Comparison of ENCODE assay signal across 8 cellular contexts in genomic region chr5:139342423-139342723, GRCh38. TPM values are rescaled to one million over a fixed set of nuclear protein-coding genes. Genes with fewer than 3 reads are reported as not detected.
DNase-seq lines count a peak whose midpoint lies in the region; ATAC-seq and TF ChIP-seq lines count a peak whose summit lies in the region.

No MANE protein-coding gene starts in this region.

- peak overlapping the region; percentile 100 for H3K27ac ChIP-seq in CD4-positive, alpha-beta T cell (ENCODE audit: low read depth, low read length)
- H3K27ac ChIP-seq in esophagus squamous epithelium = peak overlapping the region; percentile 99

- no peaks in the 10 kb centered on the region for H3K27me3 Mint-ChIP-seq in CD4-positive, alpha-beta T cell

- no peak for TF ChIP-seq CTCF in CD4-positive, alpha-beta T cell (IDR thresholded peaks at IDR 0.05)
- TF ChIP-seq CTCF in esophagus squamous epithelium (IDR thresholded peaks at IDR 0.05) = peak in 1 of 6 experiments; percentile 22

- H3K36me3 Mint-ChIP-seq in CD4-positive, alpha-beta T cell (ENCODE audit: low read depth) = peaks cover 50% of the 10 kb centered on the region

- H3K4me2 ChIP-seq in skeletal muscle satellite cell (ENCODE audit: low read length) = peak overlapping the region; percentile 86

- peak overlapping the region; percentile 99 for H3K9ac ChIP-seq in skeletal muscle satellite cell (ENCODE audit: low read depth, low read length)

- H3K9me3 ChIP-seq in CD4-positive, alpha-beta T cell (ENCODE audit: control insufficient read depth, low read length) = no peaks in the 10 kb centered on the region
- no peaks in the 10 kb centered on the region for H3K9me3 ChIP-seq in esophagus squamous epithelium
- no peaks in the 10 kb centered on the region for H3K9me3 ChIP-seq in skeletal muscle satellite cell (replicated peaks; ENCODE audit: low read length)

- no peak for TF ChIP-seq POLR2A in esophagus squamous epithelium (IDR thresholded peaks at IDR 0.05)

- no peaks in the 10 kb centered on the region for H3K9me3 Mint-ChIP-seq in CD4-positive, alpha-beta T cell

- CTCF ChIA-PET in CD4-positive, alpha-beta T cell (lab: Charles Lee) = interaction anchor here (1.0 to 1.9 kb wide), 16 partner anchors 10 to 990 kb away, joined by 3 to 12 read pairs (median 4); partner anchors contain the start of genes KDM3B and MATR3

- peak overlapping the region; percentile 96 for H3K4me3 Mint-ChIP-seq in CD4-positive, alpha-beta T cell

- H3K36me3 ChIP-seq in esophagus squamous epithelium = peaks cover 0 to 24% (median 0%) of the 10 kb centered on the region in 3 donors
- no peaks in the 10 kb centered on the region for H3K36me3 ChIP-seq in skeletal muscle satellite cell (ENCODE audit: insufficient read depth, low read length)

- H3K4me1 ChIP-seq in esophagus squamous epithelium (peaks cover 14 to 56% (median 23%) of the 10 kb centered on the region in 3 donors), skeletal muscle satellite cell (ENCODE audit: control insufficient read depth, insufficient read depth, low read length) (peaks cover 15% of the 10 kb centered on the region)

- peak overlapping the region; percentile 87 to 89 (median 88) for H3K4me3 ChIP-seq in esophagus squamous epithelium
- H3K4me3 ChIP-seq in skeletal muscle satellite cell (ENCODE audit: low read length) = peak overlapping the region; percentile 95

- no peak for ATAC-seq in CD4-positive, alpha-beta T cell (ENCODE audit: poor library complexity)
- peak; percentile 42 for ATAC-seq in GM21737 (IDR thresholded peaks at IDR 0.05; ENCODE audit: unreplicated experiment)

- POLR2A ChIA-PET in CD4-positive, alpha-beta T cell (lab: Charles Lee) = interaction anchor here (0.6 to 3.8 kb wide), 39 partner anchors 10 to 990 kb away, joined by 3 to 149 read pairs (median 6); partner anchors contain the start of genes DNAJC18, ETF1, HSPA9 and KDM3B

- intact Hi-C loops in CD4-positive, alpha-beta T cell (cut with DNase I, micrococcal nuclease) = loop anchor here (2.0 to 5.0 kb wide), 6 partner anchors 45 to 765 kb away; partner anchors contain the start of genes HSPA9 (in 1 of the 2), MZB1 (in 1 of the 2) and UBE2D2 (in 1 of the 2)
- intact Hi-C loops in esophagus squamous epithelium (cut with DNase I) = loop anchor here (5.0 kb wide), 1 partner anchor 50 kb away; no protein-coding TSS in a partner anchor

- WGBS in esophagus squamous epithelium, 2 donors = 0% methylated on average over 5 to 15 of the region's 16 CpGs

- H3K27me3 ChIP-seq in CD4-positive, alpha-beta T cell (ENCODE audit: control insufficient read depth, insufficient read depth, low read length) = no peaks in the 10 kb centered on the region
- no peaks in the 10 kb centered on the region for H3K27me3 ChIP-seq in esophagus squamous epithelium
- H3K27me3 ChIP-seq in skeletal muscle satellite cell (ENCODE audit: control insufficient read depth, insufficient read depth, low read length) = no peaks in the 10 kb centered on the region

- H3K27ac Mint-ChIP-seq in CD4-positive, alpha-beta T cell = peak overlapping the region; percentile 95

- DNase-seq in CD4-positive, alpha-beta T cell = peak in 6 of 10 experiments; percentile 65 to 82 (median 72)
- peak; percentile 77 for DNase-seq in T follicular helper cell (ENCODE audit: low read depth)
- DNase-seq in esophagus squamous epithelium (lab: John Stamatoyannopoulos, UW) = no peak
- DNase-seq in NK-92 treated with Interleukin-12 subunit alpha and Interleukin-12 subunit beta, amount 100 ng/mL, for 24 hours (lab: John Stamatoyannopoulos, UW) = no peak
- DNase-seq in OCI-M1 (lab: John Stamatoyannopoulos, UW) = no peak
- no peak for DNase-seq in foreskin melanocyte

- peaks cover 68% of the 10 kb centered on the region for H3K4me1 Mint-ChIP-seq in CD4-positive, alpha-beta T cell (ENCODE audit: low read depth)

RNA-seq across cellular contexts. Expression of gene PAIP2, which starts 0.7 kb away (rescaled TPM):
- total RNA-seq in CD4-positive, alpha-beta T cell = 100 to 1,000 TPM; 151 to 156 TPM
- 10 to 100 TPM; 33.7 to 69.0 (median 57.6) TPM for total RNA-seq in esophagus squamous epithelium
- 40.3 and 48.3 TPM in 2 replicates for total RNA-seq in skeletal muscle satellite cell (2012; rRNA removed)

RNA-seq across cellular contexts. Expression of gene SLC23A1, which starts 40.7 kb away (rescaled TPM):
- not detected for total RNA-seq in CD4-positive, alpha-beta T cell
- 1 to 10 TPM in 1 of 4 donors, not detected in 3; 6.4 TPM for total RNA-seq in esophagus squamous epithelium
- not detected in 2 replicates for total RNA-seq in skeletal muscle satellite cell (2012; rRNA removed)

RNA-seq across cellular contexts. Expression of gene MZB1, which starts 47.3 kb away (rescaled TPM):
- total RNA-seq in CD4-positive, alpha-beta T cell = under 1 TPM; 0.42 to 0.63 TPM
- total RNA-seq in esophagus squamous epithelium = 10 to 100 TPM in 1 of 4 donors, 1 to 10 TPM in 1, under 1 TPM in 2; 0.49 to 11.0 (median 2.0) TPM
- total RNA-seq in skeletal muscle satellite cell (2012; rRNA removed) = not detected in 2 replicates

RNA-seq across cellular contexts. Expression of gene MATR3, which starts 48.8 kb away (rescaled TPM):
- 100 to 1,000 TPM; 376 to 401 TPM for total RNA-seq in CD4-positive, alpha-beta T cell
- 100 to 1,000 TPM; 103 to 185 (median 147) TPM for total RNA-seq in esophagus squamous epithelium
- 140 and 178 TPM in 2 replicates for total RNA-seq in skeletal muscle satellite cell (2012; rRNA removed)

RNA-seq across cellular contexts. Expression of gene PROB1, which starts 52.5 kb away (rescaled TPM):
- under 1 TPM; 0.25 to 0.41 TPM for total RNA-seq in CD4-positive, alpha-beta T cell
- total RNA-seq in esophagus squamous epithelium = 1 to 10 TPM in 3 of 4 donors, under 1 TPM in 1; 0.95 to 1.8 (median 1.0) TPM
- 0.87 and 1.5 TPM in 2 replicates for total RNA-seq in skeletal muscle satellite cell (2012; rRNA removed)

Comparison
In these comparisons a context has a peak if more than half of its experiments do, and no peak if none do; other contexts are left out.
1. DNase-seq: peak in CD4-positive, alpha-beta T cell (6 of 10) and T follicular helper cell (single experiment); none in esophagus squamous epithelium (single experiment), NK-92 treated with Interleukin-12 subunit alpha and Interleukin-12 subunit beta, amount 100 ng/mL, for 24 hours (single experiment), OCI-M1 (single experiment) and foreskin melanocyte (single experiment).